ENCODE assay signal across 8 cellular contexts in genomic region chr11:47886096-47886495, GRCh38. TPM values are rescaled to one million over a fixed set of nuclear protein-coding genes. Genes with fewer than 3 reads are reported as not detected.
DNase-seq lines count a peak whose midpoint lies in the region; ATAC-seq, FAIRE-seq and TF ChIP-seq lines count a peak whose summit lies in the region.

No MANE protein-coding gene starts in this region.

- H3K4me1 ChIP-seq in ACC112 (ENCODE audit: control insufficient read depth, insufficient read depth, low read length, unreplicated experiment) = peaks cover 8% of the 10 kb centered on the region
- H3K4me1 ChIP-seq in adrenal gland (replicated peaks in 1 of 2) = no peaks in the 10 kb centered on the region
- H3K4me1 ChIP-seq in HepG2 (ENCODE audit: insufficient read depth, low read length) = peaks cover 12% of the 10 kb centered on the region

- BruUV-seq in HepG2 (replicated peaks; lab: Mats Ljungman, UMichigan) = no TSS peak

- TF ChIP-seq EP300 in HepG2 (IDR thresholded peaks at IDR 0.05; ENCODE audit: low read depth in 2 of 2, low read length in 2 of 2) = no peak
- TF ChIP-seq EP300 in HepG2 (CRISPR knock-in tag; IDR thresholded peaks at IDR 0.05; ENCODE audit: borderline replicate concordance) = no peak

- DNase-seq in HTR-8/SVneo (ENCODE audit: insufficient read length, low spot score) = peak; percentile 51
- peak in 5 of 7 donors; percentile 18 to 62 (median 31) for DNase-seq in adrenal gland
- DNase-seq in HepG2 (ENCODE audit: low spot score) = no peak
- no peak for DNase-seq in NCI-H187 (lab: John Stamatoyannopoulos, UW)
- DNase-seq in DMS153 (lab: John Stamatoyannopoulos, UW) = no peak
- DNase-seq in NCI-H748 (lab: John Stamatoyannopoulos, UW; ENCODE audit: unreplicated experiment) = no peak

- 39 to 49% (median 43%) methylated on average over 6 of the region's 6 CpGs for WGBS in adrenal gland, 4 donors
- 26% methylated on average over 6 of the region's 6 CpGs for WGBS in HepG2 (ENCODE audit: low lambda C conversion rate)

- H3K9me3 ChIP-seq in adrenal gland (replicated peaks in 1 of 3) (no peaks in the 10 kb centered on the region), HepG2 (ENCODE audit: low read length) (no peaks in the 10 kb centered on the region)

- no peak overlapping the region for H3K9ac ChIP-seq in HepG2 (ENCODE audit: insufficient read depth, low read depth, low read length)

- H2AFZ ChIP-seq in ACC112 (ENCODE audit: low read length, unreplicated experiment) (peak overlapping the region; percentile 88), HepG2 (ENCODE audit: low read length) (no peak overlapping the region)

- H3K27me3 ChIP-seq in ACC112 (ENCODE audit: insufficient read depth, low read length) (no peaks in the 10 kb centered on the region), adrenal gland (no peaks in the 10 kb centered on the region), HepG2 (ENCODE audit: control insufficient read depth in 1 of 2, insufficient read depth in 2 of 2, low read length in 2 of 2) (no peaks in the 10 kb centered on the region)

- H3K79me2 ChIP-seq in ACC112 (ENCODE audit: control insufficient read depth, insufficient read depth, low read length, unreplicated experiment) (no peaks in the 10 kb centered on the region), HepG2 (ENCODE audit: insufficient read depth, low read length) (no peaks in the 10 kb centered on the region)

- no peak overlapping the region for H3K4me2 ChIP-seq in HepG2 (ENCODE audit: low read depth, low read length)

- TF ChIP-seq CTCF in adrenal gland (IDR thresholded peaks at IDR 0.05) (no peak), HepG2 (CRISPR knock-in tag; IDR thresholded peaks at IDR 0.05) (no peak)

- POLR2A ChIA-PET in HepG2 (lab: Yijun Ruan, JAX) = no interaction called here

- H4K20me1 ChIP-seq in HepG2 (ENCODE audit: insufficient read depth, low read length) = no peaks in the 10 kb centered on the region

- intact Hi-C loops in adrenal gland (cut with DNase I) = no loop called here
- intact Hi-C loops in HepG2 (cut with micrococcal nuclease; ENCODE audit: unreplicated experiment) = no loop called here

- no peak for TF ChIP-seq RAD21 in HepG2 (CRISPR knock-in tag; IDR thresholded peaks at IDR 0.05)

- H3K4me3 ChIP-seq in ACC112 (ENCODE audit: low read depth, low read length) = peak overlapping the region; percentile 23; the same call in 1 of the 2 replicates
- H3K4me3 ChIP-seq in adrenal gland = no peak overlapping the region
- no peak overlapping the region for H3K4me3 ChIP-seq in HepG2 (replicated peaks in 1 of 3; ENCODE audit: insufficient read depth in 1 of 3, low read depth in 2 of 3, low read length in 3 of 3)

- no peak for TF ChIP-seq POLR2A in adrenal gland (IDR thresholded peaks at IDR 0.05)
- TF ChIP-seq POLR2A in HepG2 (IDR thresholded peaks at IDR 0.05; ENCODE audit: insufficient read depth in 1 of 2, low read depth in 2 of 2, low read length in 2 of 2) = no peak

- CTCF ChIA-PET in HepG2 (lab: Yijun Ruan, JAX; ENCODE audit: low intra/inter-chr PET ratio, low total read pairs) = no interaction called here

- H3K27ac ChIP-seq in ACC112 (ENCODE audit: low read depth, low read length) = peak overlapping the region; percentile 61
- peak overlapping the region in 4 of 5 donors; percentile 18 to 62 (median 35) for H3K27ac ChIP-seq in adrenal gland
- H3K27ac ChIP-seq in HepG2 (ENCODE audit: extremely low read length, insufficient read depth, low read length) = no peak overlapping the region

- in situ Hi-C loops in HepG2 (cut with HindIII; ENCODE audit: extremely low pct_ligation_motif_present, low pct_unique_long_range_greater_than_20kb) = no loop called here

- no peak for ATAC-seq in HepG2
- no peak for ATAC-seq in GM18858 (IDR thresholded peaks at IDR 0.05; ENCODE audit: unreplicated experiment)

- FAIRE-seq in HTR-8/SVneo (lab: Jason Lieb, UNC) = no peak
- no peak for FAIRE-seq in HepG2 (lab: Jason Lieb, UNC)

- H3K36me3 ChIP-seq in ACC112 (ENCODE audit: insufficient read depth, low read length) = no peaks in the 10 kb centered on the region
- H3K36me3 ChIP-seq in adrenal gland (replicated peaks in 1 of 2) = no peaks in the 10 kb centered on the region
- H3K36me3 ChIP-seq in HepG2 (replicated peaks in 1 of 2; ENCODE audit: control insufficient read depth in 1 of 2, insufficient read depth in 2 of 2, low read length in 2 of 2) = no peaks in the 10 kb centered on the region

TF ChIP-seq in HepG2, 621 proteins besides CTCF, POLR2A, EP300 and RAD21:
- TF ChIP-seq PRDM15 (CRISPR knock-in tag; IDR thresholded peaks at IDR 0.05) = 0 out of 2 replicates have a peak, but pooled peaks have one; percentile 52
- TF ChIP-seq ATAD3A (CRISPR knock-in tag; IDR thresholded peaks at IDR 0.05) = no peak
- TF ChIP-seq SAFB2 (CRISPR knock-in tag; IDR thresholded peaks at IDR 0.05; ENCODE audit: borderline replicate concordance, low read depth) = no peak

RNA-seq across cellular contexts. Expression of gene NUP160, which starts 37.9 kb away (rescaled TPM):
- total RNA-seq in adrenal gland (10 to 100 TPM; 10.1 to 28.7 (median 21.4) TPM), HepG2 (2016; rRNA removed; fragmentation: Illumina TruSeq; extraction: Trizol) (43.5 and 90.2 TPM in 2 replicates)
- polyA plus RNA-seq in adrenal gland (10 to 100 TPM; 13.6 to 23.2 (median 15.0) TPM), HepG2 (2011; rRNA removed) (24.3 and 28.3 TPM in 2 replicates)
- 8.0 and 9.8 TPM in 2 replicates for total RNA-seq in HepG2 (2016; cell fraction: cytosol; rRNA removed; fragmentation: Illumina TruSeq; extraction: Trizol; ENCODE audit: low read depth)
- total RNA-seq in HepG2 (2016; cell fraction: insoluble cytoplasmic fraction; rRNA removed; fragmentation: Illumina TruSeq; extraction: Trizol) = 42.4 and 84.6 TPM in 2 replicates
- 13.4 and 16.5 TPM in 2 replicates for total RNA-seq in HepG2 (2016; cell fraction: membrane; rRNA removed; fragmentation: Illumina TruSeq; extraction: Trizol)
- total RNA-seq in HepG2 (2016; cell fraction: nucleus; rRNA removed; fragmentation: Illumina TruSeq; extraction: Trizol) = 55.3 and 58.7 TPM in 2 replicates
- 15.2 and 20.7 TPM in 2 replicates for polyA plus RNA-seq in HepG2 (2011; cell fraction: cytosol; rRNA removed)
- 27.7 and 29.3 TPM in 2 replicates for polyA plus RNA-seq in HepG2 (2011; cell fraction: nucleus; rRNA removed)
- 22.7 and 40.1 TPM in 2 replicates for polyA plus RNA-seq in HepG2 (2012)
- 2.0 and 2.1 TPM in 2 replicates for polyA plus RNA-seq in HepG2 (2016; cell fraction: cytosol; fragmentation: Illumina TruSeq; extraction: Trizol; ENCODE audit: low read depth)
- polyA plus RNA-seq in HepG2 (2016; cell fraction: insoluble cytoplasmic fraction; fragmentation: Illumina TruSeq; extraction: Trizol; ENCODE audit: low read depth) = 55.7 and 57.3 TPM in 2 replicates
- 5.2 and 5.8 TPM in 2 replicates for polyA plus RNA-seq in HepG2 (2016; cell fraction: membrane; fragmentation: Illumina TruSeq; extraction: Trizol; ENCODE audit: low read depth)
- 64.5 and 69.5 TPM in 2 replicates for polyA plus RNA-seq in HepG2 (2016; cell fraction: nucleus; fragmentation: Illumina TruSeq; extraction: Trizol; ENCODE audit: insufficient read depth, low read depth)
- polyA minus RNA-seq in HepG2 (2011; rRNA and poly(A)+ RNA removed; ENCODE audit: low replicate concordance) = 58.1 and 287 TPM in 2 replicates
- polyA minus RNA-seq in HepG2 (2011; cell fraction: cytosol; rRNA and poly(A)+ RNA removed) = 35.4 and 35.5 TPM in 2 replicates
- 66.2 and 89.3 TPM in 2 replicates for polyA minus RNA-seq in HepG2 (2011; cell fraction: nucleus; rRNA and poly(A)+ RNA removed)

Comparison
In these comparisons a context has a peak if more than half of its experiments do, and no peak if none do; other contexts are left out.
1. DNase-seq: peak in HTR-8/SVneo (single experiment) and adrenal gland (5 of 7); none in HepG2 (single experiment), NCI-H187 (0 of 2), DMS153 (single experiment) and NCI-H748 (single experiment).